8 cellular contexts compared by ENCODE assay signal in the genomic region with DNA sequence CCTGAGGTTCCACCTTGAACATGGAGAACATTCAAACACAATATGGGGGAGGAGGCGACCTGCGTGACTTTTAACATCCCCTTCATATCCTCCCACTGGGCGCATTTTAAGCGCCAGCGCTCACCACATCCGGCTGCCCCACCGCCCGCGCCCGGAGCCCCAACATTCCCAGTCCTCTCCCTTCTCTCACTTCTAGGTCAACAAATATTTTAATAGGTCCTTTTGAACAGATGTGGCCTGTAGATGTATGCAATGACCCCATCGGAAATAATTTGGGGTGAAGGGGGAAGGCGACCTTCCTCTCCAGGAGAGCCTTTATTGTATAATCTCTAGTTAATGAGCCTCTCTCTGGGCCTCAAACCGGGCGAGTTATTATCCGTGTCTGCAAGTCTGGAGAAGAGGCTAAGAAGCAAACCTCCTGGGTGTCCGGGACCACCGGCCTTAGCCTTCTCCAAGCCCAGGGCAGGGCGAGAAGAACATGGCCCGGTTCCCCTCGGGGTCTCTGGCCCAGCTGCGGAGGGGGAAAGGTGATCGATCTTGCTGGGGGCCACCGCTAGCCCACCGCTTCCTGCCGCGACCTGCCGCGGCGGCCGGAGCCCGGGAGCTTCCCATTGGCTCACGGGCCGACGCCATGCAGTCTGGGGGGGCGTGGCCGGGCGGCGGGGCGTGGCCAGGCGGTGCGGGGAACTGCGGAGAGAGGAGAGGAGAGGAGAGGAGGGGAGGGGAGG.
DNase-seq lines count a peak whose midpoint lies in the region; ATAC-seq, FAIRE-seq and TF ChIP-seq lines count a peak whose summit lies in the region.

No MANE protein-coding gene starts in this region.

- peaks cover 8% of the 10 kb centered on the region; the same call in 1 of the 2 replicates for H3K23me2 ChIP-seq in H1 (ENCODE audit: low read depth, low read length)

- TF ChIP-seq EP300 in H1 (IDR thresholded peaks at IDR 0.05; ENCODE audit: borderline replicate concordance in 1 of 2, low read depth in 2 of 2, low read length in 2 of 2): no peak

- H3K56ac ChIP-seq in H1 (replicated peaks; ENCODE audit: insufficient read length, low read depth, low read length): no peak overlapping the region

- WGBS in H1 (ENCODE audit: extremely low coverage in 1 of 2, insufficient coverage in 1 of 2, insufficient read length in 1 of 2, insufficient replicate concordance in 2 of 2, low coverage in 1 of 2, low lambda C conversion rate in 2 of 2, missing lambda C conversion rate in 1 of 2), 2 experiments: 2% methylated on average over 35 of the region's 42 CpGs; no CpG with 5 or more reads in 1 of the 2 experiments
- 14% methylated on average over 26 of the region's 42 CpGs for WGBS in mesenchymal stem cell

- H4K20me1 ChIP-seq in MM.1S (ENCODE audit: insufficient read depth, low read length): no peaks in the 10 kb centered on the region
- H4K20me1 ChIP-seq in H1 (replicated peaks in 1 of 2; ENCODE audit: control insufficient read depth in 1 of 2, insufficient read depth in 2 of 2, low read length in 2 of 2): no peaks in the 10 kb centered on the region

- H3K4me3 ChIP-seq in AG04450 (ENCODE audit: low read depth, low read length): peak overlapping the region; percentile 86
- H3K4me3 ChIP-seq in MM.1S (ENCODE audit: low read length): peak overlapping the region; percentile 73
- H3K4me3 ChIP-seq in H1 (ENCODE audit: extremely low read depth in 1 of 4, insufficient read depth in 2 of 4, low read depth in 3 of 4, low read length in 4 of 4): peak overlapping the region; percentile 54 to 75 (median 62)
- H3K4me3 ChIP-seq in mesenchymal stem cell (ENCODE audit: insufficient read depth in 1 of 2, low read depth in 1 of 2, low read length in 2 of 2): peak overlapping the region; percentile 66 to 85

- H3K27me3 ChIP-seq in AG04450 (ENCODE audit: control insufficient read depth, insufficient read depth, low read length): no peaks in the 10 kb centered on the region
- H3K27me3 ChIP-seq in MM.1S (replicated peaks; ENCODE audit: insufficient read depth, low read length): no peaks in the 10 kb centered on the region
- no peaks in the 10 kb centered on the region; a peak in 3 of 7 replicates for H3K27me3 ChIP-seq in H1 (replicated peaks in 1 of 4; ENCODE audit: control insufficient read depth in 3 of 4, extremely low read depth in 1 of 4, insufficient read depth in 3 of 4, low read length in 3 of 4)
- no peaks in the 10 kb centered on the region for H3K27me3 ChIP-seq in mesenchymal stem cell (ENCODE audit: control insufficient read depth in 1 of 2, insufficient read depth in 1 of 2, low read length in 2 of 2)

- TF ChIP-seq POLR2A in H1 (IDR thresholded peaks at IDR 0.05; ENCODE audit: control extremely low read depth in 1 of 2, low read depth in 2 of 2, low read length in 2 of 2): peak; percentile 13 to 30; a peak in 1 of 3 replicates

- H3K27ac ChIP-seq in AG04450 (ENCODE audit: low read depth, low read length): peak overlapping the region; percentile 78
- no peak overlapping the region for H3K27ac ChIP-seq in MM.1S (ENCODE audit: low read length)
- H3K27ac ChIP-seq in H1 (ENCODE audit: low read depth, low read length): peak overlapping the region; percentile 23; the same call in 1 of the 2 replicates
- H3K27ac ChIP-seq in mesenchymal stem cell (ENCODE audit: low read length, poor library complexity, severe bottlenecking): peak overlapping the region; percentile 100

- POLR2A ChIA-PET in AG04450 (lab: Yijun Ruan, JAX): interaction anchor here (0.5 to 2.1 kb wide), 9 partner anchors 12 to 181 kb away, joined by 3 to 10 read pairs (median 6); a partner anchor contains a TSS
- POLR2A ChIA-PET in activated CD4-positive, alpha-beta memory T cell treated with anti-CD3 and anti-CD28 coated beads, Interleukin-2, amount 10 ng/mL, durations not matched to agents 7 days and 5 days (lab: Charles Lee): no interaction called here
- POLR2A ChIA-PET in H1 (lab: Charles Lee; ENCODE audit: partially characterized antibody): interaction anchor here (0.6 to 1.8 kb wide), 13 partner anchors 11 to 572 kb away, joined by 3 to 9 read pairs (median 3); a partner anchor contains a TSS

- H2AFZ ChIP-seq in MM.1S (ENCODE audit: low read length) (peak overlapping the region; percentile 94), H1 (ENCODE audit: low read length) (peak overlapping the region; percentile 52; the same call in 1 of the 2 replicates), mesenchymal stem cell (ENCODE audit: low read depth, low read length) (no peak overlapping the region)

- peak overlapping the region; percentile 45 for H2BK12ac ChIP-seq in H1 (ENCODE audit: low read depth, low read length)
- peak overlapping the region; percentile 70 to 84 for H2BK12ac ChIP-seq in mesenchymal stem cell (ENCODE audit: low read length in 2 of 2)

- H3K27me3 Mint-ChIP-seq in activated CD4-positive, alpha-beta memory T cell treated with anti-CD3 and anti-CD28 coated beads, Interleukin-2, amount 10 ng/mL, durations not matched to agents 7 days and 5 days: peaks cover 23% of the 10 kb centered on the region

- no peaks in the 10 kb centered on the region for H3K36me3 Mint-ChIP-seq in activated CD4-positive, alpha-beta memory T cell treated with anti-CD3 and anti-CD28 coated beads, Interleukin-2, amount 10 ng/mL, durations not matched to agents 7 days and 5 days (ENCODE audit: low read depth)

- H3K9me2 ChIP-seq in MM.1S (replicated peaks; ENCODE audit: insufficient read depth, low read length): no peaks in the 10 kb centered on the region

- H2AK5ac ChIP-seq in H1 (ENCODE audit: low read depth, low read length) (no peak overlapping the region), mesenchymal stem cell (ENCODE audit: low read length, severe bottlenecking) (no peak overlapping the region)

- H3K4me3 Mint-ChIP-seq in activated CD4-positive, alpha-beta memory T cell treated with anti-CD3 and anti-CD28 coated beads, Interleukin-2, amount 10 ng/mL, durations not matched to agents 7 days and 5 days: no peak overlapping the region

- no peak overlapping the region for H2BK15ac ChIP-seq in H1 (ENCODE audit: low read length)
- peak overlapping the region; percentile 67 for H2BK15ac ChIP-seq in mesenchymal stem cell (ENCODE audit: low read depth, poor library complexity, severe bottlenecking)

- no peak for FAIRE-seq in H1 (lab: Jason Lieb, UNC)

- CTCF ChIA-PET in AG04450 (lab: Charles Lee) (interaction anchor here (0.7 to 1.7 kb wide), 3 partner anchors 13 to 184 kb away, joined by 5 to 7 read pairs (median 6); no protein-coding TSS in a partner anchor), H1 (lab: Charles Lee; ENCODE audit: partially characterized antibody) (interaction anchor here (0.6 kb wide), 2 partner anchors 102 to 122 kb away, joined by 3 read pairs; no protein-coding TSS in a partner anchor)
- CTCF ChIA-PET in activated CD4-positive, alpha-beta memory T cell treated with anti-CD3 and anti-CD28 coated beads, Interleukin-2, amount 10 ng/mL, durations not matched to agents 7 days and 5 days (lab: Charles Lee): no interaction called here

- peak overlapping the region; percentile 61; the same call in 1 of the 2 replicates for H3K4me2 ChIP-seq in MM.1S (ENCODE audit: low read depth, low read length)
- peak overlapping the region; percentile 70 to 84 for H3K4me2 ChIP-seq in H1 (ENCODE audit: insufficient read depth in 1 of 2, low read depth in 2 of 2, low read length in 2 of 2)
- peak overlapping the region; percentile 82 for H3K4me2 ChIP-seq in mesenchymal stem cell (ENCODE audit: low read length, poor library complexity, severe bottlenecking)

- H3F3A ChIP-seq in MM.1S (ENCODE audit: insufficient read depth, low read length): no peaks in the 10 kb centered on the region

- no peaks in the 10 kb centered on the region for H3K9me3 Mint-ChIP-seq in activated CD4-positive, alpha-beta memory T cell treated with anti-CD3 and anti-CD28 coated beads, Interleukin-2, amount 10 ng/mL, durations not matched to agents 7 days and 5 days

- H3K4ac ChIP-seq in H1 (replicated peaks; ENCODE audit: insufficient read length, low read depth, low read length) (no peak overlapping the region), mesenchymal stem cell (ENCODE audit: low read depth in 1 of 2, low read length in 2 of 2) (peak overlapping the region in 1 of 2 experiments; percentile 40)

- H3K36me3 ChIP-seq in MM.1S (replicated peaks; ENCODE audit: insufficient read depth, low read length) (no peaks in the 10 kb centered on the region), H1 (ENCODE audit: control insufficient read depth in 2 of 4, insufficient read depth in 4 of 4, low read length in 3 of 4) (no peaks in the 10 kb centered on the region), mesenchymal stem cell (ENCODE audit: control insufficient read depth in 1 of 2, insufficient read depth in 2 of 2, low read depth in 1 of 2, low read length in 2 of 2) (no peaks in the 10 kb centered on the region)

- H3K9me3 ChIP-seq in AG04450 (ENCODE audit: control insufficient read depth, insufficient read depth, low read length) (peaks cover 6% of the 10 kb centered on the region; the same call in 1 of the 2 replicates), MM.1S (replicated peaks; ENCODE audit: insufficient read depth, low read length) (no peaks in the 10 kb centered on the region), H1 (ENCODE audit: insufficient read depth in 2 of 2, low read depth in 1 of 2, low read length in 1 of 2) (peaks cover 0 to 7% of the 10 kb centered on the region in 2 experiments; a peak in 1 of 4 replicates), mesenchymal stem cell (ENCODE audit: control insufficient read depth, low read length) (no peaks in the 10 kb centered on the region)

- no peak overlapping the region for H3K14ac ChIP-seq in H1 (ENCODE audit: insufficient read length)
- no peak overlapping the region for H3K14ac ChIP-seq in mesenchymal stem cell (ENCODE audit: low read length in 2 of 2)

- H3K4me1 ChIP-seq in MM.1S (ENCODE audit: low read length): no peaks in the 10 kb centered on the region
- peaks cover 0 to 13% (median 3%) of the 10 kb centered on the region in 4 experiments; a peak in 3 of 7 replicates for H3K4me1 ChIP-seq in H1 (replicated peaks in 1 of 4; ENCODE audit: control insufficient read depth in 3 of 4, insufficient read depth in 4 of 4, low read length in 3 of 4)
- H3K4me1 ChIP-seq in mesenchymal stem cell (ENCODE audit: control insufficient read depth, insufficient read depth, low read depth, low read length): peaks cover 5% of the 10 kb centered on the region

- ATAC-seq in GM21360 (IDR thresholded peaks at IDR 0.05; ENCODE audit: unreplicated experiment): peak; percentile 68

- H2BK20ac ChIP-seq in H1 (ENCODE audit: low read length): no peak overlapping the region

- no peak overlapping the region for H3K27ac Mint-ChIP-seq in activated CD4-positive, alpha-beta memory T cell treated with anti-CD3 and anti-CD28 coated beads, Interleukin-2, amount 10 ng/mL, durations not matched to agents 7 days and 5 days

- H3K79me2 ChIP-seq in MM.1S (ENCODE audit: low read length): no peaks in the 10 kb centered on the region
- no peaks in the 10 kb centered on the region for H3K79me2 ChIP-seq in H1 (ENCODE audit: control insufficient read depth in 1 of 2, insufficient read depth in 2 of 2, low read length in 2 of 2)

- no peak for TF ChIP-seq RAD21 in H1 (IDR thresholded peaks at IDR 0.05 in 1 of 2, conservative IDR thresholded peaks at IDR 0.05 in 1 of 2; ENCODE audit: low read depth in 2 of 2, low read length in 2 of 2)

- H4K91ac ChIP-seq in H1 (replicated peaks; ENCODE audit: insufficient read length, low read length) (no peak overlapping the region), mesenchymal stem cell (ENCODE audit: low read length) (peak overlapping the region; percentile 65)

- H2BK5ac ChIP-seq in H1 (ENCODE audit: low read depth, low read length) (peak overlapping the region; percentile 80; the same call in 1 of the 2 replicates), mesenchymal stem cell (ENCODE audit: low read depth, low read length, poor library complexity, severe bottlenecking) (peak overlapping the region; percentile 98)

- DNase-seq in AG04450 (ENCODE audit: low read depth, low spot score) (no peak), MM.1S (peak; percentile 64), H1 (ENCODE audit: low read depth in 1 of 2, low spot score in 2 of 2) (peak in 1 of 2 experiments; percentile 99), mesenchymal stem cell (peak; percentile 84), NCI-H1436 (lab: John Stamatoyannopoulos, UW) (no peak)
- DNase-seq in activated CD4-positive, alpha-beta memory T cell treated with anti-CD3 and anti-CD28 coated beads, Interleukin-2, amount 10 ng/mL, durations not matched to agents 7 days and 5 days: peak; percentile 35
- DNase-seq in stimulated activated CD4-positive, alpha-beta T cell treated with anti-CD3 and anti-CD28 coated beads, TNF-alpha, amount 100 ng/mL, for 4 hours (ENCODE audit: low read depth in 3 of 3): peak in 2 of 3 experiments; percentile 41 to 49

- TF ChIP-seq CTCF in AG04450 (IDR thresholded peaks at IDR 0.05; ENCODE audit: low read depth, low read length) (no peak), MM.1S (IDR thresholded peaks at IDR 0.05; ENCODE audit: low read length) (no peak), H1 (IDR thresholded peaks at IDR 0.05; ENCODE audit: control extremely low read depth in 1 of 3, insufficient read depth in 1 of 3, low read depth in 1 of 3, low read length in 3 of 3) (no peak)

- H3K4me1 Mint-ChIP-seq in activated CD4-positive, alpha-beta memory T cell treated with anti-CD3 and anti-CD28 coated beads, Interleukin-2, amount 10 ng/mL, durations not matched to agents 7 days and 5 days: peaks cover 8% of the 10 kb centered on the region

- H2BK120ac ChIP-seq in H1 (replicated peaks; ENCODE audit: low read depth, low read length) (no peak overlapping the region), mesenchymal stem cell (ENCODE audit: low read depth, low read length) (peak overlapping the region; percentile 90)

- H3K18ac ChIP-seq in H1 (ENCODE audit: extremely low read depth, low read length) (peak overlapping the region; percentile 55), mesenchymal stem cell (ENCODE audit: low read depth in 1 of 2, low read length in 2 of 2) (peak overlapping the region; percentile 81 to 95)

- H4K8ac ChIP-seq in H1 (ENCODE audit: extremely low read depth, insufficient read depth, low read length) (peak overlapping the region; percentile 90; the same call in 1 of the 2 replicates), mesenchymal stem cell (ENCODE audit: low read length) (peak overlapping the region; percentile 96)

- H3K9ac ChIP-seq in MM.1S (ENCODE audit: low read length) (peak overlapping the region; percentile 39; the same call in 1 of the 2 replicates), H1 (replicated peaks in 1 of 4; ENCODE audit: extremely low read depth in 1 of 4, low read depth in 3 of 4, low read length in 3 of 4) (peak overlapping the region; percentile 0 to 40 (median 18); a peak in 3 of 7 replicates), mesenchymal stem cell (ENCODE audit: low read length) (peak overlapping the region; percentile 81)

- no peak overlapping the region for H3K23ac ChIP-seq in H1 (ENCODE audit: insufficient read length)
- H3K23ac ChIP-seq in mesenchymal stem cell (ENCODE audit: low read length in 2 of 2): no peak overlapping the region

- H3K79me1 ChIP-seq in H1 (ENCODE audit: low read depth, low read length) (no peaks in the 10 kb centered on the region), mesenchymal stem cell (replicated peaks; ENCODE audit: low read length, poor library complexity, severe bottlenecking) (peaks cover 5% of the 10 kb centered on the region)

- peak overlapping the region; percentile 38 for H4K5ac ChIP-seq in H1 (ENCODE audit: insufficient read length, low read depth, low read length)

Comparison
In these comparisons a context has a peak if more than half of its experiments do, and no peak if none do; other contexts are left out.
1. DNase-seq: peak in MM.1S (single experiment), activated CD4-positive, alpha-beta memory T cell treated with anti-CD3 and anti-CD28 coated beads, Interleukin-2, amount 10 ng/mL, durations not matched to agents 7 days and 5 days (single experiment), mesenchymal stem cell (single experiment) and stimulated activated CD4-positive, alpha-beta T cell treated with anti-CD3 and anti-CD28 coated beads, TNF-alpha, amount 100 ng/mL, for 4 hours (2 of 3); none in AG04450 (single experiment) and NCI-H1436 (single experiment).
2. H3K9ac ChIP-seq: peak in every context shown above with its lines; median percentile 81 in mesenchymal stem cell; 39 in MM.1S; 18 in H1.
3. Peak in every context shown above with its lines, with median percentiles within 50 percentile points of each other: H3K4me3 ChIP-seq and H3K4me2 ChIP-seq.